ENCODE assay signal across 17 cellular contexts in genomic region chr7:20107582-20107981, GRCh38.
DNase-seq lines count a peak whose midpoint lies in the region; ATAC-seq and TF ChIP-seq lines count a peak whose summit lies in the region.
"Had no signal": no experiment of that assay in that cellular context is flagged by ENCODE, and none has a peak within 500 bp of the region (broad histone marks: within the 10 kb centered on the region; RNA-seq: fewer than 3 reads in every experiment).

No MANE protein-coding gene starts in this region.

- no peaks in the 10 kb centered on the region for H3K36me3 Mint-ChIP-seq in activated T-cell treated with anti-CD3 and anti-CD28 coated beads, Interleukin-2, amount 50 U/mL, for 24 hours (ENCODE audit: low read depth)

- DNase-seq in DMS79 treated with DMSO at 0.1 percent for 48 hours (lab: John Stamatoyannopoulos, UW) = peak; percentile 45
- DNase-seq in NCI-H2196 (lab: John Stamatoyannopoulos, UW; ENCODE audit: unreplicated experiment) = peak; percentile 88
- peak; percentile 19 for DNase-seq in fibroblast of pulmonary artery (ENCODE audit: low read depth)
- peak in 1 of 2 donors; percentile 23 for DNase-seq in tibial artery
- DNase-seq in NCI-H187 treated with DMSO at 0.1 percent for 48 hours (lab: John Stamatoyannopoulos, UW) = no peak
- no peak for DNase-seq in omental fat pad (ENCODE audit: low spot score)
- no peak for DNase-seq in activated T-cell treated with anti-CD3 and anti-CD28 coated beads, Interleukin-2, amount 50 U/mL, for 24 hours
- DNase-seq: activated CD4-positive, alpha-beta T cell treated with anti-CD3 and anti-CD28 coated beads for 1 hour; anterior cingulate cortex; foreskin keratinocyte; NCI-H1930; NCI-H69; occipital lobe; stimulated activated CD4-positive, alpha-beta T cell treated with anti-CD3 and anti-CD28 coated beads, Interleukin-2, amount 100 ng/mL, for 48 hours had no signal

- no peak overlapping the region for H3K27ac Mint-ChIP-seq in activated T-cell treated with anti-CD3 and anti-CD28 coated beads, Interleukin-2, amount 50 U/mL, for 24 hours

- H3K4me3 Mint-ChIP-seq in activated T-cell treated with anti-CD3 and anti-CD28 coated beads, Interleukin-2, amount 50 U/mL, for 24 hours = no peak overlapping the region

- H3K9me3 ChIP-seq in tibial artery = no peaks in the 10 kb centered on the region
- H3K9me3 ChIP-seq: BLaER1 treated with 17β-estradiol and CSF1 and Interleukin-3, amounts not matched to agents 10 nM and 100 nM had no signal

- no peaks in the 10 kb centered on the region for H3K9me3 Mint-ChIP-seq in activated T-cell treated with anti-CD3 and anti-CD28 coated beads, Interleukin-2, amount 50 U/mL, for 24 hours

- peaks cover 0 to 4% (median 0%) of the 10 kb centered on the region in 4 donors for H3K4me1 ChIP-seq in tibial artery
- H3K4me1 ChIP-seq: foreskin keratinocyte had no signal

- ATAC-seq in omental fat pad (ENCODE audit: low FRiP score) = no peak
- ATAC-seq: foreskin keratinocyte, HCT116 had no signal

- intact Hi-C loops in tibial artery (cut with DNase I; ENCODE audit: low total_unique reads) = no loop called here

- H3K4me3 ChIP-seq in fibroblast of pulmonary artery (replicated peaks; ENCODE audit: low read depth, low read length) (no peak overlapping the region), tibial artery (no peak overlapping the region)
- H3K4me3 ChIP-seq: BLaER1 treated with 17β-estradiol and CSF1 and Interleukin-3, amounts not matched to agents 10 nM and 100 nM; PC-9 had no signal

- no peaks in the 10 kb centered on the region for H3K27me3 Mint-ChIP-seq in activated T-cell treated with anti-CD3 and anti-CD28 coated beads, Interleukin-2, amount 50 U/mL, for 24 hours

- TF ChIP-seq CTCF in fibroblast of pulmonary artery (IDR thresholded peaks at IDR 0.05; ENCODE audit: low read length, missing control alignments) (no peak), tibial artery (IDR thresholded peaks at IDR 0.05) (no peak), omental fat pad (IDR thresholded peaks at IDR 0.05) (no peak)

- no peaks in the 10 kb centered on the region for H3K27me3 ChIP-seq in tibial artery
- H3K27me3 ChIP-seq: BLaER1 treated with 17β-estradiol and CSF1 and Interleukin-3, amounts not matched to agents 10 nM and 100 nM; foreskin keratinocyte had no signal

- peak overlapping the region; percentile 9 to 41 for H3K27ac ChIP-seq in tibial artery
- H3K27ac ChIP-seq: BLaER1 treated with 17β-estradiol and CSF1 and Interleukin-3, amounts not matched to agents 10 nM and 100 nM; foreskin keratinocyte; PC-9 had no signal

- no peaks in the 10 kb centered on the region for H3K36me3 ChIP-seq in tibial artery
- H3K36me3 ChIP-seq: BLaER1 treated with 17β-estradiol and CSF1 and Interleukin-3, amounts not matched to agents 10 nM and 100 nM had no signal

- peaks cover 4% of the 10 kb centered on the region for H3K4me1 Mint-ChIP-seq in activated T-cell treated with anti-CD3 and anti-CD28 coated beads, Interleukin-2, amount 50 U/mL, for 24 hours (ENCODE audit: low read depth)

Comparison
In these comparisons a context has a peak if more than half of its experiments do, and no peak if none do; other contexts are left out.
1. DNase-seq: peak in DMS79 treated with DMSO at 0.1 percent for 48 hours (single experiment), NCI-H2196 (single experiment) and fibroblast of pulmonary artery (single experiment); none in NCI-H187 treated with DMSO at 0.1 percent for 48 hours (single experiment), omental fat pad (single experiment) and activated T-cell treated with anti-CD3 and anti-CD28 coated beads, Interleukin-2, amount 50 U/mL, for 24 hours (single experiment).